Comparison of ENCODE assay signal across 16 cellular contexts in the genomic region with DNA sequence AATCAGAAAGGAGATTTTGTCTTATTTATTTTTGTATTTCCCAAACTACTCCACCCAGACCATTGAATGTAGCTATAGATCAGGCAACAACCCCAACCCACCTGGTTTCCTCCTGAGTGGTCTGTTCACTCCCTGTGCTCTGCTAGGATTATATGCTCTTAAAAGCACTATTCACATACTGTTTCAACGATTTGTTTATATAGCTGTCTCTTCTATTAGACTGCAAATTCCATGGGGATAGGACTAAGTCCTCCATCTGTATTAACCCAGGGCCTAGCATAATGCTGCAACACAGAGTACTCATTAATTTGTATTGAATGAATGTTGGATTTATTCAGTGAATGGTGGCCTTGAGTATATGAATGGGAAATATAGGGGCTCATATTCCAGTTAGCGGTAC.
A peak's percentile ranks its signal among the peaks of the same experiment; 100 is the strongest.
DNase-seq lines count a peak whose midpoint lies in the region; TF ChIP-seq lines count a peak whose summit lies in the region.
"Had no signal": no experiment of that assay in that cellular context is flagged by ENCODE, and none has a peak within 500 bp of the region (broad histone marks: within the 10 kb centered on the region; RNA-seq: fewer than 3 reads in every experiment).

No MANE protein-coding gene starts in this region.

- DNase-seq in NCI-H1092 treated with DMSO at 0.1 percent for 48 hours (lab: John Stamatoyannopoulos, UW) (peak; percentile 55), NCI-H1092 (lab: John Stamatoyannopoulos, UW) (no peak), SK-MEL-5 (ENCODE audit: low read depth, low spot score) (peak; percentile 41), mesothelial cell of epicardium (ENCODE audit: low spot score in 2 of 2, unreplicated experiment in 2 of 2) (no peak), uterus (no peak), COLO829 (ENCODE audit: low spot score) (no peak), foreskin fibroblast (no peak), NCI-H748 (lab: John Stamatoyannopoulos, UW; ENCODE audit: unreplicated experiment) (no peak)
- DNase-seq: 8988T; CD8-positive, alpha-beta T cell; KG1; NCI-H1436 treated with DMSO at 0.1 percent for 48 hours; NCI-H2029 treated with DMSO at 0.1 percent for 48 hours; NK-92 treated with Interleukin-12 subunit alpha and Interleukin-12 subunit beta, amount 100 ng/mL, for 24 hours; SHP77 treated with DMSO at 0.1 percent for 48 hours had no signal

- intact Hi-C loops in uterus (cut with DNase I; ENCODE audit: low total_unique reads): no loop called here

- peaks cover 39% of the 10 kb centered on the region for H3K4me1 Mint-ChIP-seq in mesothelial cell of epicardium

- TF ChIP-seq POLR2A in uterus (IDR thresholded peaks at IDR 0.05): no peak

- no peaks in the 10 kb centered on the region for H3K36me3 Mint-ChIP-seq in mesothelial cell of epicardium
- H3K36me3 Mint-ChIP-seq: CD8-positive, alpha-beta T cell had no signal

- no peaks in the 10 kb centered on the region for H3K27me3 ChIP-seq in uterus
- H3K27me3 ChIP-seq: BLaER1 had no signal

- no peaks in the 10 kb centered on the region for H3K4me1 ChIP-seq in uterus
- H3K4me1 ChIP-seq: BLaER1 had no signal

- H3K27ac Mint-ChIP-seq in mesothelial cell of epicardium: peak overlapping the region; percentile 56
- H3K27ac Mint-ChIP-seq: CD8-positive, alpha-beta T cell had no signal

- H3K27me3 Mint-ChIP-seq in mesothelial cell of epicardium (ENCODE audit: low read depth): no peaks in the 10 kb centered on the region

- no peak overlapping the region for H3K4me3 Mint-ChIP-seq in mesothelial cell of epicardium
- H3K4me3 Mint-ChIP-seq: CD8-positive, alpha-beta T cell had no signal

- peaks cover 3% of the 10 kb centered on the region for H3K9me3 Mint-ChIP-seq in mesothelial cell of epicardium
- H3K9me3 Mint-ChIP-seq: CD8-positive, alpha-beta T cell had no signal

- no peaks in the 10 kb centered on the region for H3K9me3 ChIP-seq in uterus
- H3K9me3 ChIP-seq: BLaER1 had no signal

- TF ChIP-seq CTCF in mesothelial cell of epicardium (IDR thresholded peaks at IDR 0.05; ENCODE audit: unreplicated experiment) (no peak), uterus (IDR thresholded peaks at IDR 0.05) (no peak), foreskin fibroblast (IDR thresholded peaks at IDR 0.05; ENCODE audit: low read depth, low read length) (no peak)

- in situ Hi-C loops in SK-MEL-5 (cut with HindIII; ENCODE audit: low pct_unique_long_range_greater_than_20kb, low sequenced_read_pairs): no loop called here

- H3K27ac ChIP-seq in uterus: peak overlapping the region; percentile 76 to 84
- H3K27ac ChIP-seq: BLaER1 had no signal

- no peaks in the 10 kb centered on the region for H3K36me3 ChIP-seq in uterus
- H3K36me3 ChIP-seq: BLaER1 had no signal

- H3K4me3 ChIP-seq in uterus (no peak overlapping the region), foreskin fibroblast (ENCODE audit: low read depth in 1 of 2, low read length in 2 of 2) (no peak overlapping the region)
- H3K4me3 ChIP-seq: BLaER1 had no signal

Comparison
In these comparisons a context has a peak if more than half of its experiments do, and no peak if none do; other contexts are left out.
1. DNase-seq: peak in NCI-H1092 treated with DMSO at 0.1 percent for 48 hours (single experiment) and SK-MEL-5 (single experiment); none in NCI-H1092 (single experiment), mesothelial cell of epicardium (0 of 2), uterus (0 of 2), COLO829 (single experiment), foreskin fibroblast (0 of 2) and NCI-H748 (single experiment).